26 cellular contexts compared by ENCODE assay signal in the genomic region with DNA sequence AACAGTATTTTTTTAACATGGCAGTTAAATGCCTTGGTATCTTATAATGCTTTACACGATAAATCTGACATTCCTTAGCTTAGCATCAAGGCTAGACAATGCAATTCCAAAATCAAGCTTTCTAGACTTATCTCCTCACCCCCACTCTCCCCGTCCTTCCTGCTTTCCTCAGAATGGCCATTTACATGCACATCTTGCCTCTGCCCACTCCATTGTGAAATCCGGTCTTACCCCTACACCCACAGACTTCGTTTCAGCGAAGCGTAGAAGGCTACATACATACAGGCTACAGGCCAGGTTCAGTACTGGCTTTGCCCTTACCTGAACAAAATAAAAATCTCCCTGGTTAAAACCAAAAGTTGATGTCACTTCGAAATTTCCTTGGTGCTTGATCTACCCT. TPM values are rescaled to one million over a fixed set of nuclear protein-coding genes. Genes with fewer than 3 reads are reported as not detected.
"Had no signal": no experiment of that assay in that cellular context is flagged by ENCODE, and none has a peak within 500 bp of the region (broad histone marks: within the 10 kb centered on the region; RNA-seq: fewer than 3 reads in every experiment).

No MANE protein-coding gene starts in this region.

- H3K27ac ChIP-seq: ascending aorta, hepatocyte, parathyroid adenoma, right lobe of liver, skin epidermis, stomach, suprapubic skin, tibial nerve had no signal

- DNase-seq: activated CD4-positive, alpha-beta T cell treated with anti-CD3 and anti-CD28 coated beads, Interleukin-2, amount 10 ng/mL, durations not matched to agents 7 days and 5 days; activated CD4-positive, CD25-positive, alpha-beta regulatory T cell; activated CD8-positive, alpha-beta memory T cell treated with anti-CD3 and anti-CD28 coated beads, Interleukin-2, amount 10 ng/mL, durations not matched to agents 7 days and 5 days; activated CD8-positive, alpha-beta T cell treated with anti-CD3 and anti-CD28 coated beads for 36 hours; central memory CD4-positive, alpha-beta T cell; dermis blood vessel endothelial cell; effector CD8-positive, alpha-beta T cell; glutamatergic neuron; left colon; mucosa of descending colon; nucleus accumbens; right lobe of liver; stimulated activated CD4-positive, alpha-beta T cell treated with anti-CD3 and anti-CD28 coated beads, Interleukin-2, amount 100 ng/mL, for 24 hours; stomach had no signal

- H3K4me3 ChIP-seq: ascending aorta, hepatocyte, mucosa of descending colon, right lobe of liver, skin epidermis, stomach, suprapubic skin, tibial nerve had no signal

- ATAC-seq: activated CD8-positive, alpha-beta memory T cell treated with anti-CD3 and anti-CD28 coated beads, Interleukin-2, amount 10 ng/mL, durations not matched to agents 7 days and 5 days; activated CD8-positive, alpha-beta T cell treated with anti-CD3 and anti-CD28 coated beads for 36 hours; activated naive CD4-positive, alpha-beta T cell treated with anti-CD3 and anti-CD28 coated beads, Interleukin-2, amount 50 U/mL, for 72 hours; esophagus mucosa; left colon; mucosa of descending colon; right lobe of liver; stimulated activated effector memory CD8-positive, alpha-beta T cell treated with anti-CD3 and anti-CD28 coated beads, Interleukin-12 subunit alpha, Interleukin-12 subunit beta, amount 100 ng/mL, for 72 hours had no signal

- H3K9ac ChIP-seq: parathyroid adenoma had no signal

- H3K4me1 ChIP-seq: ascending aorta, parathyroid adenoma, stomach, suprapubic skin, tibial nerve had no signal

- H3K27me3 Mint-ChIP-seq: activated CD4-positive, alpha-beta T cell treated with anti-CD3 and anti-CD28 coated beads, Interleukin-2, amount 10 ng/mL, durations not matched to agents 7 days and 5 days; activated CD8-positive, alpha-beta memory T cell treated with anti-CD3 and anti-CD28 coated beads, Interleukin-2, amount 10 ng/mL, durations not matched to agents 7 days and 5 days; activated CD8-positive, alpha-beta T cell treated with anti-CD3 and anti-CD28 coated beads for 36 hours; memory B cell had no signal

- H3K27ac Mint-ChIP-seq: activated CD4-positive, alpha-beta T cell treated with anti-CD3 and anti-CD28 coated beads, Interleukin-2, amount 10 ng/mL, durations not matched to agents 7 days and 5 days; activated CD8-positive, alpha-beta memory T cell treated with anti-CD3 and anti-CD28 coated beads, Interleukin-2, amount 10 ng/mL, durations not matched to agents 7 days and 5 days; activated CD8-positive, alpha-beta T cell treated with anti-CD3 and anti-CD28 coated beads for 36 hours; activated T-helper 1 cell treated with anti-CD3 and anti-CD28 coated beads, Interleukin-12 subunit alpha, Interleukin-12 subunit beta, Interleukin-2, Interleukin-4 antibody, amounts not matched to agents 30 ng/mL and 10 ng/mL and 1 ng/mL, durations not matched to agents 14 hours and 24 hours and 36 hours; stimulated activated effector memory CD8-positive, alpha-beta T cell treated with anti-CD3 and anti-CD28 coated beads, Interleukin-12 subunit alpha, Interleukin-12 subunit beta, amount 100 ng/mL, for 72 hours had no signal

- H3K9me3 Mint-ChIP-seq: activated CD8-positive, alpha-beta T cell treated with anti-CD3 and anti-CD28 coated beads for 36 hours; memory B cell; stimulated activated effector memory CD8-positive, alpha-beta T cell treated with anti-CD3 and anti-CD28 coated beads, Interleukin-12 subunit alpha, Interleukin-12 subunit beta, amount 100 ng/mL, for 72 hours had no signal

- H2AFZ ChIP-seq: hepatocyte, parathyroid adenoma had no signal

- H3K27me3 ChIP-seq: ascending aorta, hepatocyte, right lobe of liver, stomach, suprapubic skin, tibial nerve had no signal

- H3K4me3 Mint-ChIP-seq: activated CD4-positive, alpha-beta T cell treated with anti-CD3 and anti-CD28 coated beads, Interleukin-2, amount 10 ng/mL, durations not matched to agents 7 days and 5 days; activated CD8-positive, alpha-beta memory T cell treated with anti-CD3 and anti-CD28 coated beads, Interleukin-2, amount 10 ng/mL, durations not matched to agents 7 days and 5 days; activated CD8-positive, alpha-beta T cell treated with anti-CD3 and anti-CD28 coated beads for 36 hours; activated T-helper 1 cell treated with anti-CD3 and anti-CD28 coated beads, Interleukin-12 subunit alpha, Interleukin-12 subunit beta, Interleukin-2, Interleukin-4 antibody, amounts not matched to agents 30 ng/mL and 10 ng/mL and 1 ng/mL, durations not matched to agents 14 hours and 24 hours and 36 hours; memory B cell; stimulated activated effector memory CD8-positive, alpha-beta T cell treated with anti-CD3 and anti-CD28 coated beads, Interleukin-12 subunit alpha, Interleukin-12 subunit beta, amount 100 ng/mL, for 72 hours had no signal

- H3K9me3 ChIP-seq: ascending aorta, mucosa of descending colon, right lobe of liver, stomach, suprapubic skin had no signal

- H3K4me2 ChIP-seq: hepatocyte had no signal

- FAIRE-seq: endothelial cell of umbilical vein had no signal

RNA-seq across cellular contexts. Expression of a gene that starts 58.6 kb away (rescaled TPM):
- total RNA-seq: ascending aorta had no signal
